ENCODE assay signal across 23 cellular contexts in the genomic region with DNA sequence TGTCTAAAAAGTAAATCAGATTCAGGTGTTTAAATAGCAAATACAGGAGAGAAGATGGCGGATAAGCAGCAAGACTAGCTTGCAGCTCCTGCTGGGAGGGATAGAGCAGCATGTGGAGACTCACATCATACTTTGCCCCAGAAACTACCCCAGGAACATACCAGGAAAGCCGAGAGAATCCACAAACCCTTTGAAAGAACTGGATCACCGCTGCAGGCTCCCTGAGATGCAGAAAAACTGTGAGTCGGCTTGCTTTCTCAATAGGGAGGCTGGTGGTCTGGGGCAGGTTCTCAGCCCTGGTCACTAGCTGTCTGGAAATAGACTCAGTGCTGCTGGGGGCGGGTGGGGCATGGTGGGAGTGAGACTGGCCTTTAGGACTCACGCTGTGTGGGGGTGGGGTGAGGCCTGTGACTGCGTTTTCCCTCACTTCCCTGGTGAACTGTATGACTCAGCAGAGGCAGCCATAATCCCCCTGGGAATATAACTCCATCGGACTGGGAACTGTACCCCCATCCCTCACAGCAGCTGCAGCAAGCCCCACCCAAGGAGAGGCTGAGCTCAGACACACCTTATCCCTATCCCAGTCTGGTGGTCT.
A peak's percentile ranks its signal among the peaks of the same experiment; 100 is the strongest.
DNase-seq lines count a peak whose midpoint lies in the region; ATAC-seq and TF ChIP-seq lines count a peak whose summit lies in the region.
"Had no signal": no experiment of that assay in that cellular context is flagged by ENCODE, and none has a peak within 500 bp of the region (broad histone marks: within the 10 kb centered on the region; RNA-seq: fewer than 3 reads in every experiment).

No MANE protein-coding gene starts in this region.

- H3K27ac ChIP-seq in GM23338 (ENCODE audit: low read depth) (no peak overlapping the region), brain microvascular endothelial cell (peak overlapping the region; percentile 56)
- H3K27ac ChIP-seq: C4-2B, HL-60, Peyer's patch had no signal

- H3K4me1 Mint-ChIP-seq in GM23338: no peaks in the 10 kb centered on the region
- H3K4me1 Mint-ChIP-seq in activated naive CD8-positive, alpha-beta T cell treated with anti-CD3 and anti-CD28 coated beads for 36 hours: no peaks in the 10 kb centered on the region
- H3K4me1 Mint-ChIP-seq: CD8-positive, alpha-beta memory T cell had no signal

- H3F3A ChIP-seq in GM23338 (replicated peaks; ENCODE audit: low read depth): no peaks in the 10 kb centered on the region

- peaks cover 5% of the 10 kb centered on the region; the same call in 1 of the 2 replicates for H3K9me2 ChIP-seq in GM23338 (ENCODE audit: insufficient read depth)

- no peaks in the 10 kb centered on the region for H3K27me3 Mint-ChIP-seq in GM23338 (ENCODE audit: insufficient read depth, low read depth, poor library complexity)
- no peaks in the 10 kb centered on the region for H3K27me3 Mint-ChIP-seq in activated naive CD8-positive, alpha-beta T cell treated with anti-CD3 and anti-CD28 coated beads for 36 hours

- H3K36me3 ChIP-seq in GM23338 (ENCODE audit: insufficient read depth) (no peaks in the 10 kb centered on the region), NT2/D1 (ENCODE audit: insufficient read depth, insufficient read length, low read length) (no peaks in the 10 kb centered on the region), brain microvascular endothelial cell (replicated peaks) (no peaks in the 10 kb centered on the region)
- H3K36me3 ChIP-seq: HAP-1, Peyer's patch had no signal

- no peak overlapping the region for H3K4me3 ChIP-seq in GM23338
- H3K4me3 ChIP-seq in NT2/D1 (ENCODE audit: insufficient read length, low read depth): no peak overlapping the region
- H3K4me3 ChIP-seq in brain microvascular endothelial cell (ENCODE audit: low read depth, low read length): peak overlapping the region; percentile 26
- H3K4me3 ChIP-seq: HAP-1, Peyer's patch had no signal

- no peaks in the 10 kb centered on the region for H3K9me3 ChIP-seq in NT2/D1 (ENCODE audit: insufficient read depth, low read length)
- H3K9me3 ChIP-seq: HAP-1, Peyer's patch had no signal

- H3K79me2 ChIP-seq in GM23338 (replicated peaks; ENCODE audit: insufficient read depth): no peaks in the 10 kb centered on the region

- TF ChIP-seq CTCF in GM23338 (conservative IDR thresholded peaks at IDR 0.05; ENCODE audit: low read depth in 2 of 2) (no peak), brain microvascular endothelial cell (IDR thresholded peaks at IDR 0.05; ENCODE audit: low read depth, low read length, missing control alignments) (no peak)

- H3K4me3 Mint-ChIP-seq in GM23338: no peak overlapping the region
- no peak overlapping the region for H3K4me3 Mint-ChIP-seq in activated naive CD8-positive, alpha-beta T cell treated with anti-CD3 and anti-CD28 coated beads for 36 hours
- H3K4me3 Mint-ChIP-seq: CD8-positive, alpha-beta memory T cell had no signal

- peaks cover 40% of the 10 kb centered on the region for H3K36me3 Mint-ChIP-seq in GM23338 (ENCODE audit: low read depth)
- no peaks in the 10 kb centered on the region for H3K36me3 Mint-ChIP-seq in activated naive CD8-positive, alpha-beta T cell treated with anti-CD3 and anti-CD28 coated beads for 36 hours
- H3K36me3 Mint-ChIP-seq: CD8-positive, alpha-beta memory T cell had no signal

- DNase-seq in GM23338 (ENCODE audit: low spot score) (peak; percentile 6), NT2/D1 (ENCODE audit: low read depth, low spot score) (peak; percentile 35), brain microvascular endothelial cell (peak; percentile 76), islet precursor cell (peak; percentile 73)
- no peak for DNase-seq in stimulated activated CD4-positive, alpha-beta T cell treated with anti-CD3 and anti-CD28 coated beads, Interleukin-15, amount 100 ng/mL, for 24 hours
- DNase-seq in activated naive CD8-positive, alpha-beta T cell treated with anti-CD3 and anti-CD28 coated beads for 36 hours: no peak
- DNase-seq: 8988T; AML-193; CD8-positive, alpha-beta memory T cell; GDM1; KG1; NCI-H1092 treated with DMSO at 0.1 percent for 48 hours; NCI-H1436 treated with DMSO at 0.1 percent for 48 hours; NCI-H2029; NCI-H226; NCI-H510A treated with DMSO at 0.1 percent for 48 hours; NCI-H774; Peyer's patch had no signal

- H3K9me3 Mint-ChIP-seq in GM23338: peaks cover 87% of the 10 kb centered on the region
- peaks cover 5% of the 10 kb centered on the region for H3K9me3 Mint-ChIP-seq in activated naive CD8-positive, alpha-beta T cell treated with anti-CD3 and anti-CD28 coated beads for 36 hours

- no peak overlapping the region for H3K4me2 ChIP-seq in GM23338

- no peak overlapping the region for H3K9ac ChIP-seq in NT2/D1 (ENCODE audit: insufficient read length, low read depth)

- ATAC-seq in GM23338 (no peak), GM21723 (IDR thresholded peaks at IDR 0.05; ENCODE audit: unreplicated experiment) (no peak), GM21825 (IDR thresholded peaks at IDR 0.05; ENCODE audit: unreplicated experiment) (no peak)

- H3K4me1 ChIP-seq in GM23338 (ENCODE audit: insufficient read depth): peaks cover 10% of the 10 kb centered on the region; the same call in 1 of the 2 replicates
- no peaks in the 10 kb centered on the region for H3K4me1 ChIP-seq in NT2/D1 (ENCODE audit: insufficient read depth, insufficient read length)
- H3K4me1 ChIP-seq: Peyer's patch had no signal

- no peak overlapping the region for H3K27ac Mint-ChIP-seq in GM23338
- no peak overlapping the region for H3K27ac Mint-ChIP-seq in activated naive CD8-positive, alpha-beta T cell treated with anti-CD3 and anti-CD28 coated beads for 36 hours
- H3K27ac Mint-ChIP-seq: CD8-positive, alpha-beta memory T cell had no signal

- no peaks in the 10 kb centered on the region for H3K27me3 ChIP-seq in GM23338 (ENCODE audit: insufficient read depth)
- H3K27me3 ChIP-seq in NT2/D1 (ENCODE audit: insufficient read depth, insufficient read length): no peaks in the 10 kb centered on the region
- H3K27me3 ChIP-seq in brain microvascular endothelial cell (replicated peaks): no peaks in the 10 kb centered on the region
- H3K27me3 ChIP-seq: Peyer's patch had no signal

- no peaks in the 10 kb centered on the region for H4K20me1 ChIP-seq in GM23338 (replicated peaks; ENCODE audit: insufficient read depth)

- in situ Hi-C loops in brain microvascular endothelial cell (cut with HindIII; ENCODE audit: low pct_ligation_motif_present, low sequenced_read_pairs): no loop called here

- 0 out of 2 replicates have a peak overlapping the region, but pooled peaks have one; percentile 25 for H2AFZ ChIP-seq in GM23338

TF ChIP-seq in GM23338, 12 proteins besides CTCF, POLR2A, EP300 and RAD21:
- TF ChIP-seq EZH2 (IDR thresholded peaks at IDR 0.05; ENCODE audit: low read depth, unreplicated experiment) (no peak), JUNB (IDR thresholded peaks at IDR 0.05; ENCODE audit: unreplicated experiment) (no peak)
- TF ChIP-seq, protein P1, sequence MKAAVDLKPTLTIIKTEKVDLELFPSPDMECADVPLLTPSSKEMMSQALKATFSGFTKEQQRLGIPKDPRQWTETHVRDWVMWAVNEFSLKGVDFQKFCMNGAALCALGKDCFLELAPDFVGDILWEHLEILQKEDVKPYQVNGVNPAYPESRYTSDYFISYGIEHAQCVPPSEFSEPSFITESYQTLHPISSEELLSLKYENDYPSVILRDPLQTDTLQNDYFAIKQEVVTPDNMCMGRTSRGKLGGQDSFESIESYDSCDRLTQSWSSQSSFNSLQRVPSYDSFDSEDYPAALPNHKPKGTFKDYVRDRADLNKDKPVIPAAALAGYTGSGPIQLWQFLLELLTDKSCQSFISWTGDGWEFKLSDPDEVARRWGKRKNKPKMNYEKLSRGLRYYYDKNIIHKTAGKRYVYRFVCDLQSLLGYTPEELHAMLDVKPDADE (IDR thresholded peaks at IDR 0.05): no peak

Comparison
In these comparisons a context has a peak if more than half of its experiments do, and no peak if none do; other contexts are left out.
1. DNase-seq: peak in GM23338 (single experiment), NT2/D1 (single experiment), brain microvascular endothelial cell (single experiment) and islet precursor cell (single experiment); none in stimulated activated CD4-positive, alpha-beta T cell treated with anti-CD3 and anti-CD28 coated beads, Interleukin-15, amount 100 ng/mL, for 24 hours (single experiment) and activated naive CD8-positive, alpha-beta T cell treated with anti-CD3 and anti-CD28 coated beads for 36 hours (single experiment).